21 cellular contexts compared by ENCODE assay signal in genomic region chr11:86951706-86952105, GRCh38. TPM values are rescaled to one million over a fixed set of nuclear protein-coding genes. Genes with fewer than 3 reads are reported as not detected.
DNase-seq lines count a peak whose midpoint lies in the region; ATAC-seq, FAIRE-seq and TF ChIP-seq lines count a peak whose summit lies in the region.
"Had no signal": no experiment of that assay in that cellular context is flagged by ENCODE, and none has a peak within 500 bp of the region (broad histone marks: within the 10 kb centered on the region; RNA-seq: fewer than 3 reads in every experiment).

No MANE protein-coding gene starts in this region.

- H2AK5ac ChIP-seq in IMR-90 (ENCODE audit: low read depth, low read length), result peak overlapping the region; percentile 49
- H2AK5ac ChIP-seq in H1 (ENCODE audit: low read depth, low read length), result 0 out of 2 replicates have a peak overlapping the region, but pooled peaks have one; percentile 11

- H3K4me1 ChIP-seq in IMR-90 (ENCODE audit: control insufficient read depth, insufficient read depth, low read length) (peaks cover 21% of the 10 kb centered on the region), H1 (replicated peaks in 1 of 4; ENCODE audit: control insufficient read depth in 3 of 4, insufficient read depth in 4 of 4, low read length in 3 of 4) (peaks cover 0 to 10% (median 9%) of the 10 kb centered on the region in 4 experiments; a peak in 4 of 7 replicates), lung (ENCODE audit: control insufficient read depth in 2 of 2, insufficient read depth in 2 of 2, low read length in 2 of 2) (peaks cover 20 to 22% of the 10 kb centered on the region in 2 donors), suprapubic skin (peaks cover 45% of the 10 kb centered on the region)

- H2AK9ac ChIP-seq in IMR-90 (replicated peaks; ENCODE audit: low read depth, low read length, poor library complexity), result peak overlapping the region; percentile 79

- H3K27ac ChIP-seq in IMR-90 (ENCODE audit: insufficient read depth, low read length) (no peak overlapping the region), H1 (ENCODE audit: low read depth, low read length) (no peak overlapping the region), lung (ENCODE audit: low read depth in 1 of 2, low read length in 1 of 2) (peak overlapping the region; percentile 25 to 77), suprapubic skin (peak overlapping the region; percentile 8)
- H3K27ac ChIP-seq: RWPE1 had no signal

- TF ChIP-seq POLR2A in IMR-90 (IDR thresholded peaks at IDR 0.05; ENCODE audit: low read depth, low read length) (no peak), H1 (IDR thresholded peaks at IDR 0.05; ENCODE audit: control extremely low read depth in 1 of 2, low read depth in 2 of 2, low read length in 2 of 2) (no peak), suprapubic skin (IDR thresholded peaks at IDR 0.05) (no peak)

- H2BK12ac ChIP-seq in H1 (ENCODE audit: low read depth, low read length), result no peak overlapping the region

- no peaks in the 10 kb centered on the region; the same call in 1 of the 2 replicates for H4K20me1 ChIP-seq in IMR-90 (ENCODE audit: insufficient read depth, low read length)
- H4K20me1 ChIP-seq in H1 (replicated peaks in 1 of 2; ENCODE audit: control insufficient read depth in 1 of 2, insufficient read depth in 2 of 2, low read length in 2 of 2), result no peaks in the 10 kb centered on the region

- no peak for TF ChIP-seq CTCF in IMR-90 (conservative IDR thresholded peaks at IDR 0.05; ENCODE audit: low read depth, low read length)
- no peak for TF ChIP-seq CTCF in H1 (IDR thresholded peaks at IDR 0.05; ENCODE audit: control extremely low read depth in 1 of 3, insufficient read depth in 1 of 3, low read depth in 1 of 3, low read length in 3 of 3)
- TF ChIP-seq CTCF in lung (IDR thresholded peaks at IDR 0.05; ENCODE audit: control extremely low read depth, extremely low read depth), result no peak
- no peak for TF ChIP-seq CTCF in suprapubic skin (IDR thresholded peaks at IDR 0.05)

- H3K23me2 ChIP-seq in H1 (ENCODE audit: low read depth, low read length), result peaks cover 11% of the 10 kb centered on the region

- H3K9ac ChIP-seq in IMR-90 (ENCODE audit: low read depth, low read length), result no peak overlapping the region
- H3K9ac ChIP-seq in H1 (replicated peaks in 1 of 4; ENCODE audit: extremely low read depth in 1 of 4, low read depth in 3 of 4, low read length in 3 of 4), result no peak overlapping the region
- H3K9ac ChIP-seq: GM23248 had no signal

- H3K18ac ChIP-seq in IMR-90 (ENCODE audit: low read depth, low read length), result no peak overlapping the region
- no peak overlapping the region for H3K18ac ChIP-seq in H1 (ENCODE audit: extremely low read depth, low read length)

- H2BK5ac ChIP-seq in IMR-90 (ENCODE audit: low read depth, low read length, poor library complexity, severe bottlenecking), result no peak overlapping the region
- no peak overlapping the region for H2BK5ac ChIP-seq in H1 (ENCODE audit: low read depth, low read length)

- no peak overlapping the region for H2BK120ac ChIP-seq in IMR-90 (ENCODE audit: low read depth, low read length)
- H2BK120ac ChIP-seq in H1 (replicated peaks; ENCODE audit: low read depth, low read length), result no peak overlapping the region

- peak overlapping the region; percentile 54; the same call in 1 of the 2 replicates for H3K14ac ChIP-seq in IMR-90 (replicated peaks; ENCODE audit: low read depth, low read length)
- H3K14ac ChIP-seq in H1 (ENCODE audit: insufficient read length), result no peak overlapping the region

- no peak overlapping the region for H3K56ac ChIP-seq in IMR-90 (ENCODE audit: extremely low read depth, insufficient read depth, low read length)
- no peak overlapping the region for H3K56ac ChIP-seq in H1 (replicated peaks; ENCODE audit: insufficient read length, low read depth, low read length)

- CTCF ChIA-PET in IMR-90 (lab: Yijun Ruan, JAX), result no interaction called here
- CTCF ChIA-PET in H1 (lab: Charles Lee; ENCODE audit: partially characterized antibody), result no interaction called here

- H3K4ac ChIP-seq in IMR-90 (ENCODE audit: low read depth, low read length), result no peak overlapping the region; the same call in 1 of the 2 replicates
- H3K4ac ChIP-seq in H1 (replicated peaks; ENCODE audit: insufficient read length, low read depth, low read length), result no peak overlapping the region

- POLR2A ChIA-PET in IMR-90 (lab: Charles Lee; ENCODE audit: unreplicated experiment) (no interaction called here), H1 (lab: Charles Lee; ENCODE audit: partially characterized antibody) (no interaction called here)

- H2BK20ac ChIP-seq in IMR-90 (ENCODE audit: low read depth, low read length) (peak overlapping the region; percentile 3; the same call in 1 of the 2 replicates), H1 (ENCODE audit: low read length) (no peak overlapping the region)

- dilution Hi-C loops in IMR-90 (cut with HindIII; ENCODE audit: low sequenced_read_pairs, unreplicated experiment), result no loop called here

- H3K79me1 ChIP-seq in IMR-90 (ENCODE audit: low read depth in 1 of 2, low read length in 2 of 2) (peaks cover 9 to 33% of the 10 kb centered on the region in 2 experiments; a peak in 3 of 4 replicates), H1 (ENCODE audit: low read depth, low read length) (0 out of 2 replicates have a peak, but pooled peaks cover 2% of the 10 kb centered on the region)

- TF ChIP-seq RAD21 in IMR-90 (IDR thresholded peaks at IDR 0.05; ENCODE audit: low read length) (no peak), H1 (IDR thresholded peaks at IDR 0.05 in 1 of 2, conservative IDR thresholded peaks at IDR 0.05 in 1 of 2; ENCODE audit: low read depth in 2 of 2, low read length in 2 of 2) (no peak)

- peaks cover 8% of the 10 kb centered on the region; the same call in 1 of the 2 replicates for H3K9me1 ChIP-seq in IMR-90 (ENCODE audit: insufficient read depth, low read length)

- H4K8ac ChIP-seq in IMR-90 (ENCODE audit: low read depth in 2 of 2, low read length in 2 of 2) (no peak overlapping the region), H1 (ENCODE audit: extremely low read depth, insufficient read depth, low read length) (no peak overlapping the region)

- H4K91ac ChIP-seq in IMR-90 (ENCODE audit: insufficient read depth, low read depth, low read length) (no peak overlapping the region; the same call in 1 of the 2 replicates), H1 (replicated peaks; ENCODE audit: insufficient read length, low read length) (no peak overlapping the region)

- peaks cover 7% of the 10 kb centered on the region; the same call in 1 of the 2 replicates for H3K36me3 ChIP-seq in IMR-90 (ENCODE audit: control insufficient read depth, insufficient read depth, low read length)
- H3K36me3 ChIP-seq in H1 (ENCODE audit: control insufficient read depth in 2 of 4, insufficient read depth in 4 of 4, low read length in 3 of 4), result peaks cover 0 to 5% (median 2%) of the 10 kb centered on the region in 4 experiments; a peak in 4 of 8 replicates
- H3K36me3 ChIP-seq in lung (ENCODE audit: control insufficient read depth in 2 of 2, insufficient read depth in 2 of 2, low read length in 2 of 2), result peaks cover 10 to 14% of the 10 kb centered on the region in 2 donors
- peaks cover 6% of the 10 kb centered on the region for H3K36me3 ChIP-seq in suprapubic skin

- H4K5ac ChIP-seq in IMR-90 (ENCODE audit: low read depth, low read length) (no peak overlapping the region), H1 (ENCODE audit: insufficient read length, low read depth, low read length) (no peak overlapping the region)

- H3K4me3 ChIP-seq in IMR-90 (ENCODE audit: insufficient read depth, low read depth, low read length) (no peak overlapping the region), H1 (ENCODE audit: extremely low read depth in 1 of 4, insufficient read depth in 2 of 4, low read depth in 3 of 4, low read length in 4 of 4) (no peak overlapping the region), lung (peak overlapping the region; percentile 27), suprapubic skin (peak overlapping the region; percentile 68)
- H3K4me3 ChIP-seq: body of pancreas had no signal

- H3K23ac ChIP-seq in IMR-90 (ENCODE audit: low read depth, low read length), result no peak overlapping the region
- H3K23ac ChIP-seq in H1 (ENCODE audit: insufficient read length), result no peak overlapping the region

- in situ Hi-C loops in IMR-90 (cut with MboI; ENCODE audit: low sequenced_read_pairs), result no loop called here

- intact Hi-C loops in IMR-90 (cut with micrococcal nuclease), result no loop called here

- H3K9me3 ChIP-seq in IMR-90 (ENCODE audit: control insufficient read depth, insufficient read depth, low read length), result no peaks in the 10 kb centered on the region
- H3K9me3 ChIP-seq in H1 (ENCODE audit: insufficient read depth in 2 of 2, low read depth in 1 of 2, low read length in 1 of 2), result peaks cover 0 to 7% of the 10 kb centered on the region in 2 experiments; a peak in 3 of 4 replicates
- no peaks in the 10 kb centered on the region for H3K9me3 ChIP-seq in lung (ENCODE audit: control insufficient read depth in 2 of 2, insufficient read depth in 1 of 2, low read length in 1 of 2)
- no peaks in the 10 kb centered on the region for H3K9me3 ChIP-seq in suprapubic skin
- H3K9me3 ChIP-seq: body of pancreas had no signal

- H3K27me3 ChIP-seq in IMR-90 (ENCODE audit: control insufficient read depth, insufficient read depth, low read length), result no peaks in the 10 kb centered on the region
- H3K27me3 ChIP-seq in H1 (replicated peaks in 1 of 4; ENCODE audit: control insufficient read depth in 3 of 4, extremely low read depth in 1 of 4, insufficient read depth in 3 of 4, low read length in 3 of 4), result peaks cover 5 to 10% (median 8%) of the 10 kb centered on the region in 4 experiments; a peak in 6 of 7 replicates
- no peaks in the 10 kb centered on the region for H3K27me3 ChIP-seq in lung (ENCODE audit: control insufficient read depth, insufficient read depth)
- no peaks in the 10 kb centered on the region for H3K27me3 ChIP-seq in suprapubic skin
- H3K27me3 ChIP-seq: body of pancreas had no signal

- 0 out of 3 replicates have a peak overlapping the region, but pooled peaks have one; percentile 43 for H2BK15ac ChIP-seq in IMR-90 (ENCODE audit: low read depth, low read length)
- no peak overlapping the region for H2BK15ac ChIP-seq in H1 (ENCODE audit: low read length)

- DNase-seq in IMR-90 (no peak), H1 (ENCODE audit: low read depth in 1 of 2, low spot score in 2 of 2) (no peak), lung (ENCODE audit: low spot score) (no peak), suprapubic skin (ENCODE audit: low spot score in 2 of 2) (no peak), NCI-H774 (lab: John Stamatoyannopoulos, UW) (no peak), activated gamma-delta T cell treated with Interleukin-2 at 50 U/mL for 16 hours (no peak)
- no peak for DNase-seq in activated effector memory CD4-positive, alpha-beta T cell treated with Interleukin-2 at 50 U/mL for 16 hours
- DNase-seq: activated CD4-positive, CD25-positive, alpha-beta regulatory T cell treated with anti-CD3 and anti-CD28 coated beads, Interleukin-2, amount 50 U/mL, for 72 hours; activated T-cell treated with anti-CD3 and anti-CD28 coated beads, Interleukin-2, amount 50 U/mL, for 4 hours; body of pancreas; CD4-positive, alpha-beta memory T cell; cortex of kidney; foreskin fibroblast; GM23248; midbrain; NCI-H1436; NCI-H526; stimulated activated CD4-positive, alpha-beta T cell treated with anti-CD3 and anti-CD28 coated beads, Interleukin-4, amount 100 ng/mL, for 4 hours; T1000 had no signal

- FAIRE-seq in H1 (lab: Jason Lieb, UNC), result no peak

- WGBS in IMR-90 (ENCODE audit: extremely low coverage in 2 of 2, insufficient read length in 1 of 2), 2 experiments, result no CpG with 5 or more reads among the region's 3 CpGs
- WGBS in H1 (ENCODE audit: extremely low coverage in 1 of 2, insufficient coverage in 1 of 2, insufficient read length in 1 of 2, insufficient replicate concordance in 2 of 2, low coverage in 1 of 2, low lambda C conversion rate in 2 of 2, missing lambda C conversion rate in 1 of 2), 2 experiments, result 94% methylated on average over 3 of the region's 3 CpGs; no CpG with 5 or more reads in 1 of the 2 experiments
- WGBS in lung, 2 donors, result 77 to 79% methylated on average over 3 of the region's 3 CpGs
- WGBS in suprapubic skin, result 76% methylated on average over 3 of the region's 3 CpGs

- BruUV-seq in IMR-90 (replicated peaks; lab: Mats Ljungman, UMichigan), result no TSS peak

- H3K79me2 ChIP-seq in H1 (ENCODE audit: control insufficient read depth in 1 of 2, insufficient read depth in 2 of 2, low read length in 2 of 2), result peaks cover 0 to 3% of the 10 kb centered on the region in 2 experiments; a peak in 1 of 4 replicates

- ATAC-seq in IMR-90 (ENCODE audit: low read depth) (no peak), lung (ENCODE audit: insufficient read depth, low FRiP score) (no peak), GM21723 (IDR thresholded peaks at IDR 0.05; ENCODE audit: unreplicated experiment) (no peak)
- ATAC-seq: activated T-cell treated with anti-CD3 and anti-CD28 coated beads, Interleukin-2, amount 50 U/mL, for 4 hours; body of pancreas had no signal

- TF ChIP-seq EP300 in H1 (IDR thresholded peaks at IDR 0.05; ENCODE audit: borderline replicate concordance in 1 of 2, low read depth in 2 of 2, low read length in 2 of 2) (no peak), suprapubic skin (IDR thresholded peaks at IDR 0.05) (no peak)

- H2AFZ ChIP-seq in IMR-90 (replicated peaks; ENCODE audit: low read length, poor library complexity) (no peak overlapping the region), H1 (ENCODE audit: low read length) (no peak overlapping the region)

- H3K4me2 ChIP-seq in IMR-90 (ENCODE audit: low read depth, low read length) (no peak overlapping the region), H1 (ENCODE audit: insufficient read depth in 1 of 2, low read depth in 2 of 2, low read length in 2 of 2) (no peak overlapping the region)

RNA-seq across cellular contexts. Expression of gene FZD4, which starts 3.5 kb away (rescaled TPM):
- total RNA-seq in IMR-90 (2012; rRNA removed) (7.7 and 10.3 TPM in 2 replicates), lung (10 to 100 TPM; 24.3 to 40.0 TPM), suprapubic skin (10 to 100 TPM in 3 of 4 donors, 1 to 10 TPM in 1; 9.1 to 25.2 (median 15.5) TPM)
- polyA plus RNA-seq in IMR-90 (2012; rRNA removed) (3.1 and 3.7 TPM in 2 replicates), H1 (2011; rRNA removed) (3.0 and 3.1 TPM in 2 replicates), lung (10 to 100 TPM; 12.0 to 17.4 TPM)
- 1.7 and 2.3 TPM in 2 replicates for polyA plus RNA-seq in IMR-90 (2012; cell fraction: cytosol; rRNA removed)
- polyA plus RNA-seq in IMR-90 (2012; cell fraction: nucleus; rRNA removed; ENCODE audit: low replicate concordance), result 1.5 and 4.4 TPM in 2 replicates
- 6.8 and 7.1 TPM in 2 replicates for total RNA-seq in H1 (2021; fragmentation: NEBNext Ultra II Directional; extraction: Animal tissue kit (Norgen Biotek cat#: 25700))
- 3.3 TPM for polyA plus RNA-seq in H1 (2011; cell fraction: cytosol; rRNA removed)
- polyA plus RNA-seq in H1 (2011; cell fraction: nucleus; rRNA removed), result 2.1 TPM
- polyA plus RNA-seq in H1 (2012, experiment 1 of 2), result 2.5 to 3.6 TPM (median 3.0 TPM) in 4 replicates
- polyA plus RNA-seq in H1 (2012, experiment 2 of 2), result 0.35 TPM
- polyA plus RNA-seq in H1 (2013, experiment 1 of 2), result 6.1 TPM
- 6.4 TPM for polyA plus RNA-seq in H1 (2013, experiment 2 of 2)
- 6.1 and 6.8 TPM in 2 replicates for polyA minus RNA-seq in H1 (2011; rRNA and poly(A)+ RNA removed)
- polyA minus RNA-seq in H1 (2011; cell fraction: cytosol; rRNA and poly(A)+ RNA removed), result 3.4 TPM
- 5.1 TPM for polyA minus RNA-seq in H1 (2011; cell fraction: nucleus; rRNA and poly(A)+ RNA removed)
- polyA plus RNA-seq: CD4-positive, alpha-beta memory T cell had no signal

Comparison
In these comparisons a context has a peak if more than half of its experiments do, and no peak if none do; other contexts are left out.
1. H3K27ac ChIP-seq: peak in lung (2 of 2) and suprapubic skin (single experiment); none in IMR-90 (single experiment) and H1 (single experiment).
2. H3K4me3 ChIP-seq: peak in lung (single experiment) and suprapubic skin (single experiment); none in IMR-90 (single experiment) and H1 (0 of 4).